19 cellular contexts compared by ENCODE assay signal in genomic region chr18:45889419-45890059, GRCh38.
DNase-seq lines count a peak whose midpoint lies in the region; ATAC-seq and TF ChIP-seq lines count a peak whose summit lies in the region.
"Had no signal": no experiment of that assay in that cellular context is flagged by ENCODE, and none has a peak within 500 bp of the region (broad histone marks: within the 10 kb centered on the region; RNA-seq: fewer than 3 reads in every experiment).

No MANE protein-coding gene starts in this region.

- H3K27me3 Mint-ChIP-seq in activated naive CD8-positive, alpha-beta T cell treated with anti-CD3 and anti-CD28 coated beads for 36 hours = no peaks in the 10 kb centered on the region
- no peaks in the 10 kb centered on the region for H3K27me3 Mint-ChIP-seq in activated naive CD8-positive, alpha-beta T cell treated with anti-CD3 and anti-CD28 coated beads, Interleukin-2, amount 50 U/mL, for 24 hours
- H3K27me3 Mint-ChIP-seq in T-helper 17 cell (no peaks in the 10 kb centered on the region), immature natural killer cell (ENCODE audit: low read depth in 3 of 3) (peaks cover 0 to 1% (median 0%) of the 10 kb centered on the region in 3 donors)

- H3K27ac ChIP-seq in left lung = peak overlapping the region in 1 of 2 donors; percentile 62
- H3K27ac ChIP-seq: A549, Peyer's patch, SK-N-MC had no signal

- H3K27ac Mint-ChIP-seq in activated naive CD8-positive, alpha-beta T cell treated with anti-CD3 and anti-CD28 coated beads for 36 hours = peak overlapping the region; percentile 0
- no peak overlapping the region for H3K27ac Mint-ChIP-seq in activated naive CD8-positive, alpha-beta T cell treated with anti-CD3 and anti-CD28 coated beads, Interleukin-2, amount 50 U/mL, for 24 hours
- H3K27ac Mint-ChIP-seq in T-helper 17 cell (peak overlapping the region; percentile 59), immature natural killer cell (peak overlapping the region; percentile 74 to 94 (median 88))

- H3K9me3 Mint-ChIP-seq in activated naive CD8-positive, alpha-beta T cell treated with anti-CD3 and anti-CD28 coated beads for 36 hours = no peaks in the 10 kb centered on the region
- no peaks in the 10 kb centered on the region for H3K9me3 Mint-ChIP-seq in activated naive CD8-positive, alpha-beta T cell treated with anti-CD3 and anti-CD28 coated beads, Interleukin-2, amount 50 U/mL, for 24 hours
- H3K9me3 Mint-ChIP-seq in immature natural killer cell = no peaks in the 10 kb centered on the region
- H3K9me3 Mint-ChIP-seq: GM23338 had no signal

- peaks cover 0 to 14% of the 10 kb centered on the region in 2 donors for H3K4me1 ChIP-seq in left lung
- H3K4me1 ChIP-seq: A549, Peyer's patch had no signal

- no peak overlapping the region for H3K4me3 ChIP-seq in left lung
- H3K4me3 ChIP-seq: A549, GM23338, MG63, Peyer's patch, SK-N-MC had no signal

- H3K36me3 ChIP-seq in left lung = peaks cover 0 to 80% of the 10 kb centered on the region in 2 donors

- H3K27me3 ChIP-seq in left lung = no peaks in the 10 kb centered on the region
- H3K27me3 ChIP-seq: MG63, Peyer's patch had no signal

- peaks cover 3% of the 10 kb centered on the region for H3K36me3 Mint-ChIP-seq in activated naive CD8-positive, alpha-beta T cell treated with anti-CD3 and anti-CD28 coated beads for 36 hours
- H3K36me3 Mint-ChIP-seq in activated naive CD8-positive, alpha-beta T cell treated with anti-CD3 and anti-CD28 coated beads, Interleukin-2, amount 50 U/mL, for 24 hours (ENCODE audit: low read depth) = peaks cover 5% of the 10 kb centered on the region
- H3K36me3 Mint-ChIP-seq in T-helper 17 cell (ENCODE audit: low read depth) (peaks cover 5% of the 10 kb centered on the region), immature natural killer cell (peaks cover 8 to 35% (median 33%) of the 10 kb centered on the region in 3 donors)

- intact Hi-C loops in left lung (cut with DNase I) = loop anchor here in 1 of 2 donors (10.0 kb wide), 1 partner anchor 205 kb away; no protein-coding TSS in a partner anchor

- H3K4me1 Mint-ChIP-seq in activated naive CD8-positive, alpha-beta T cell treated with anti-CD3 and anti-CD28 coated beads for 36 hours = peaks cover under 1% of the 10 kb centered on the region
- H3K4me1 Mint-ChIP-seq in activated naive CD8-positive, alpha-beta T cell treated with anti-CD3 and anti-CD28 coated beads, Interleukin-2, amount 50 U/mL, for 24 hours = no peaks in the 10 kb centered on the region
- H3K4me1 Mint-ChIP-seq in T-helper 17 cell (peaks cover 7% of the 10 kb centered on the region), immature natural killer cell (peaks cover 31 to 33% of the 10 kb centered on the region in 2 donors)
- H3K4me1 Mint-ChIP-seq: GM23338 had no signal

- H3K4me3 Mint-ChIP-seq in activated naive CD8-positive, alpha-beta T cell treated with anti-CD3 and anti-CD28 coated beads for 36 hours = no peak overlapping the region
- H3K4me3 Mint-ChIP-seq in activated naive CD8-positive, alpha-beta T cell treated with anti-CD3 and anti-CD28 coated beads, Interleukin-2, amount 50 U/mL, for 24 hours = no peak overlapping the region
- no peak overlapping the region for H3K4me3 Mint-ChIP-seq in T-helper 17 cell
- H3K4me3 Mint-ChIP-seq in immature natural killer cell = peak overlapping the region; percentile 60 to 82 (median 63)
- H3K4me3 Mint-ChIP-seq: GM23338 had no signal

- H3K9me3 ChIP-seq in T-helper 17 cell (ENCODE audit: control insufficient read depth, low read length, poor library complexity, severe bottlenecking) (no peaks in the 10 kb centered on the region), left lung (no peaks in the 10 kb centered on the region)
- H3K9me3 ChIP-seq: A549, MG63, Peyer's patch had no signal

- DNase-seq in activated naive CD8-positive, alpha-beta T cell treated with anti-CD3 and anti-CD28 coated beads for 36 hours = no peak
- DNase-seq in activated naive CD8-positive, alpha-beta T cell treated with anti-CD3 and anti-CD28 coated beads, Interleukin-2, amount 50 U/mL, for 24 hours = no peak
- no peak for DNase-seq in T-helper 17 cell
- peak; percentile 26 to 41 (median 36) for DNase-seq in immature natural killer cell
- no peak for DNase-seq in left lung
- DNase-seq in NCI-H748 treated with DMSO at 0.1 percent for 48 hours (lab: John Stamatoyannopoulos, UW) = no peak
- no peak for DNase-seq in midbrain (lab: John Stamatoyannopoulos, UW)
- no peak for DNase-seq in stimulated activated naive CD4-positive, alpha-beta T cell (lab: John Stamatoyannopoulos, UW)
- DNase-seq: C1 segment of cervical spinal cord, GF-D8, MG63, NCI-H1417, NCI-H187 treated with DMSO at 0.1 percent for 48 hours, NCI-H69, Peyer's patch had no signal

- TF ChIP-seq CTCF in left lung (IDR thresholded peaks at IDR 0.05) = no peak

- ATAC-seq in activated naive CD8-positive, alpha-beta T cell treated with anti-CD3 and anti-CD28 coated beads, Interleukin-2, amount 50 U/mL, for 24 hours = no peak
- ATAC-seq in T-helper 17 cell = no peak
- no peak for ATAC-seq in left lung
- ATAC-seq: A549, GM23338, Right ventricle myocardium inferior had no signal

Comparison
In these comparisons a context has a peak if more than half of its experiments do, and no peak if none do; other contexts are left out.
1. DNase-seq: peak in immature natural killer cell (3 of 3); none in activated naive CD8-positive, alpha-beta T cell treated with anti-CD3 and anti-CD28 coated beads for 36 hours (single experiment), activated naive CD8-positive, alpha-beta T cell treated with anti-CD3 and anti-CD28 coated beads, Interleukin-2, amount 50 U/mL, for 24 hours (single experiment), T-helper 17 cell (0 of 3), left lung (0 of 2), NCI-H748 treated with DMSO at 0.1 percent for 48 hours (single experiment), midbrain (single experiment) and stimulated activated naive CD4-positive, alpha-beta T cell (0 of 6).
2. H3K4me3 Mint-ChIP-seq: peak in immature natural killer cell (5 of 5); none in activated naive CD8-positive, alpha-beta T cell treated with anti-CD3 and anti-CD28 coated beads for 36 hours (single experiment), activated naive CD8-positive, alpha-beta T cell treated with anti-CD3 and anti-CD28 coated beads, Interleukin-2, amount 50 U/mL, for 24 hours (single experiment) and T-helper 17 cell (single experiment).